Comparison of ENCODE assay signal across 36 cellular contexts in genomic region chr9:136723989-136724388, GRCh38. TPM values are rescaled to one million over a fixed set of nuclear protein-coding genes. Genes with fewer than 3 reads are reported as not detected.
DNase-seq lines count a peak whose midpoint lies in the region; ATAC-seq, FAIRE-seq and TF ChIP-seq lines count a peak whose summit lies in the region.
"Had no signal": no experiment of that assay in that cellular context is flagged by ENCODE, and none has a peak within 500 bp of the region (broad histone marks: within the 10 kb centered on the region; RNA-seq: fewer than 3 reads in every experiment).

No MANE protein-coding gene starts in this region.

- TF ChIP-seq CTCF in astrocyte (IDR thresholded peaks at IDR 0.05; ENCODE audit: insufficient read depth, low read depth, low read length) (no peak), type B pancreatic cell (conservative IDR thresholded peaks at IDR 0.05) (no peak)

- CTCF ChIA-PET in naive thymus-derived CD4-positive, alpha-beta T cell (lab: Charles Lee) = no interaction called here

- H3K4me3 ChIP-seq in astrocyte (ENCODE audit: insufficient read depth, low read depth, low read length) = no peak overlapping the region
- H3K4me3 ChIP-seq in naive thymus-derived CD4-positive, alpha-beta T cell (ENCODE audit: low read length) = no peak overlapping the region
- H3K4me3 ChIP-seq: breast epithelium, heart left ventricle, right atrium auricular region, SJSA1, spleen, suprapubic skin had no signal

- POLR2A ChIA-PET in naive thymus-derived CD4-positive, alpha-beta T cell (lab: Charles Lee) = no interaction called here

- H3K36me3 Mint-ChIP-seq in stimulated activated naive CD8-positive, alpha-beta T cell treated with anti-CD3 and anti-CD28 coated beads, Interleukin-15, Interleukin-2, amounts not matched to agents 100 ng/mL and 50 ng/mL, for 24 hours (ENCODE audit: low read depth) = peaks cover 43% of the 10 kb centered on the region
- H3K36me3 Mint-ChIP-seq in astrocyte (ENCODE audit: low read depth, unreplicated experiment) (peaks cover 8% of the 10 kb centered on the region), type B pancreatic cell (peaks cover 27% of the 10 kb centered on the region)
- peaks cover 0 to 19% (median 13%) of the 10 kb centered on the region in 5 donors for H3K36me3 Mint-ChIP-seq in naive thymus-derived CD4-positive, alpha-beta T cell

- DNase-seq in stimulated activated naive CD8-positive, alpha-beta T cell treated with anti-CD3 and anti-CD28 coated beads, Interleukin-15, Interleukin-2, amounts not matched to agents 100 U/mL and 50 U/mL, for 24 hours = no peak
- DNase-seq in astrocyte (ENCODE audit: low read depth) = no peak
- no peak for DNase-seq in type B pancreatic cell (ENCODE audit: extremely low spot score, unreplicated experiment)
- no peak for DNase-seq in DMS153 treated with DMSO at 0.1 percent for 48 hours (lab: John Stamatoyannopoulos, UW; ENCODE audit: unreplicated experiment)
- no peak for DNase-seq in HuH-7.5 (ENCODE audit: low spot score)
- no peak for DNase-seq in naive thymus-derived CD4-positive, alpha-beta T cell
- DNase-seq: activated CD8-positive, alpha-beta T cell treated with anti-CD3 and anti-CD28 coated beads for 36 hours; amygdala; effector CD8-positive, alpha-beta T cell; heart left ventricle; kidney; NCI-H1417 treated with DMSO at 0.1 percent for 48 hours; NCI-H345; NCI-H748 treated with DMSO at 0.1 percent for 48 hours; nephron progenitor cell; spleen; stimulated activated CD4-positive, alpha-beta T cell treated with anti-CD3 and anti-CD28 coated beads, Interleukin-4, amount 100 ng/mL, for 1 hour; T-cell had no signal

- intact Hi-C loops in naive thymus-derived CD4-positive, alpha-beta T cell (cut with micrococcal nuclease) = no loop called here

- no peaks in the 10 kb centered on the region for H3K27me3 Mint-ChIP-seq in stimulated activated naive CD8-positive, alpha-beta T cell treated with anti-CD3 and anti-CD28 coated beads, Interleukin-15, Interleukin-2, amounts not matched to agents 100 ng/mL and 50 ng/mL, for 24 hours
- no peaks in the 10 kb centered on the region for H3K27me3 Mint-ChIP-seq in astrocyte (ENCODE audit: low read depth, unreplicated experiment)
- H3K27me3 Mint-ChIP-seq in type B pancreatic cell = peaks cover 5% of the 10 kb centered on the region
- no peaks in the 10 kb centered on the region for H3K27me3 Mint-ChIP-seq in naive thymus-derived CD4-positive, alpha-beta T cell
- H3K27me3 Mint-ChIP-seq: activated CD8-positive, alpha-beta T cell treated with anti-CD3 and anti-CD28 coated beads for 36 hours; T-cell had no signal

- peak overlapping the region; percentile 98 for H3K4me3 Mint-ChIP-seq in stimulated activated naive CD8-positive, alpha-beta T cell treated with anti-CD3 and anti-CD28 coated beads, Interleukin-15, Interleukin-2, amounts not matched to agents 100 ng/mL and 50 ng/mL, for 24 hours
- H3K4me3 Mint-ChIP-seq in astrocyte (ENCODE audit: unreplicated experiment) (peak overlapping the region; percentile 67), type B pancreatic cell (no peak overlapping the region)
- peak overlapping the region in 1 of 10 donors; percentile 16 for H3K4me3 Mint-ChIP-seq in naive thymus-derived CD4-positive, alpha-beta T cell
- H3K4me3 Mint-ChIP-seq: activated CD8-positive, alpha-beta T cell treated with anti-CD3 and anti-CD28 coated beads for 36 hours had no signal

- H3K36me3 ChIP-seq in astrocyte (ENCODE audit: insufficient read depth, low read length) = peaks cover 22% of the 10 kb centered on the region
- peaks cover 9 to 57% (median 13%) of the 10 kb centered on the region in 3 experiments for H3K36me3 ChIP-seq in naive thymus-derived CD4-positive, alpha-beta T cell (ENCODE audit: control insufficient read depth in 2 of 3, insufficient read depth in 3 of 3, low read length in 3 of 3)

- peak overlapping the region; percentile 16 for H3K4me2 ChIP-seq in astrocyte (ENCODE audit: low read length)

- no peak for FAIRE-seq in astrocyte (lab: Jason Lieb, UNC)
- FAIRE-seq: colon, D721Med, H1, kidney had no signal

- peak overlapping the region; percentile 81 for H3K27ac Mint-ChIP-seq in stimulated activated naive CD8-positive, alpha-beta T cell treated with anti-CD3 and anti-CD28 coated beads, Interleukin-15, Interleukin-2, amounts not matched to agents 100 ng/mL and 50 ng/mL, for 24 hours
- H3K27ac Mint-ChIP-seq in astrocyte (ENCODE audit: unreplicated experiment) = no peak overlapping the region
- H3K27ac Mint-ChIP-seq in type B pancreatic cell = peak overlapping the region; percentile 53
- peak overlapping the region in 1 of 9 donors; percentile 18 for H3K27ac Mint-ChIP-seq in naive thymus-derived CD4-positive, alpha-beta T cell
- H3K27ac Mint-ChIP-seq: nephron progenitor cell had no signal

- no peak overlapping the region for H3K9ac ChIP-seq in astrocyte (ENCODE audit: low read length)
- H3K9ac ChIP-seq: parathyroid adenoma had no signal

- no peaks in the 10 kb centered on the region for H3K9me3 ChIP-seq in astrocyte (ENCODE audit: insufficient read depth, low read depth, low read length)
- H3K9me3 ChIP-seq in naive thymus-derived CD4-positive, alpha-beta T cell (ENCODE audit: control insufficient read depth in 2 of 3, low read length in 3 of 3) = no peaks in the 10 kb centered on the region
- H3K9me3 ChIP-seq: breast epithelium, heart left ventricle, right atrium auricular region, SJSA1, spleen, suprapubic skin had no signal

- H3K27ac ChIP-seq in astrocyte (ENCODE audit: low read depth, low read length) = no peak overlapping the region
- no peak overlapping the region for H3K27ac ChIP-seq in naive thymus-derived CD4-positive, alpha-beta T cell (ENCODE audit: low read depth, low read length)
- H3K27ac ChIP-seq: breast epithelium, C4-2B, heart left ventricle, parathyroid adenoma, SJSA1, spleen, suprapubic skin had no signal

- no peaks in the 10 kb centered on the region for H3K9me3 Mint-ChIP-seq in stimulated activated naive CD8-positive, alpha-beta T cell treated with anti-CD3 and anti-CD28 coated beads, Interleukin-15, Interleukin-2, amounts not matched to agents 100 ng/mL and 50 ng/mL, for 24 hours
- H3K9me3 Mint-ChIP-seq in astrocyte (ENCODE audit: unreplicated experiment) = no peaks in the 10 kb centered on the region
- H3K9me3 Mint-ChIP-seq in type B pancreatic cell = no peaks in the 10 kb centered on the region
- H3K9me3 Mint-ChIP-seq in naive thymus-derived CD4-positive, alpha-beta T cell = peaks cover 0 to 6% (median 0%) of the 10 kb centered on the region in 11 donors
- H3K9me3 Mint-ChIP-seq: activated CD8-positive, alpha-beta T cell treated with anti-CD3 and anti-CD28 coated beads for 36 hours; nephron progenitor cell; T-cell had no signal

- H3K4me1 Mint-ChIP-seq in stimulated activated naive CD8-positive, alpha-beta T cell treated with anti-CD3 and anti-CD28 coated beads, Interleukin-15, Interleukin-2, amounts not matched to agents 100 ng/mL and 50 ng/mL, for 24 hours (ENCODE audit: low read depth) = peaks cover 33% of the 10 kb centered on the region
- H3K4me1 Mint-ChIP-seq in astrocyte (ENCODE audit: low read depth, unreplicated experiment) (peaks cover 15% of the 10 kb centered on the region), type B pancreatic cell (ENCODE audit: unreplicated experiment) (peaks cover 20% of the 10 kb centered on the region)
- H3K4me1 Mint-ChIP-seq in naive thymus-derived CD4-positive, alpha-beta T cell = peaks cover 14 to 35% (median 27%) of the 10 kb centered on the region in 7 donors

- H3K4me1 ChIP-seq in astrocyte (ENCODE audit: insufficient read depth, low read length) = peaks cover 41% of the 10 kb centered on the region
- H3K4me1 ChIP-seq in naive thymus-derived CD4-positive, alpha-beta T cell (ENCODE audit: control insufficient read depth in 2 of 2, insufficient read depth in 2 of 2, low read length in 2 of 2) = peaks cover 16 to 17% of the 10 kb centered on the region in 2 donors

- H3K27me3 ChIP-seq in astrocyte (ENCODE audit: insufficient read depth, low read length) = no peaks in the 10 kb centered on the region
- H3K27me3 ChIP-seq in naive thymus-derived CD4-positive, alpha-beta T cell (ENCODE audit: control insufficient read depth in 2 of 2, insufficient read depth in 2 of 2, low read length in 2 of 2) = no peaks in the 10 kb centered on the region
- H3K27me3 ChIP-seq: breast epithelium, heart left ventricle, right atrium auricular region, suprapubic skin had no signal

- no peak for ATAC-seq in stimulated activated naive CD8-positive, alpha-beta T cell treated with anti-CD3 and anti-CD28 coated beads, Interleukin-15, Interleukin-2, amounts not matched to agents 100 U/mL and 50 U/mL, for 24 hours
- no peak for ATAC-seq in naive thymus-derived CD4-positive, alpha-beta T cell
- ATAC-seq: activated CD4-positive, CD25-positive, alpha-beta regulatory T cell treated with anti-CD3 and anti-CD28 coated beads, Interleukin-2, amount 50 U/mL, for 24 hours; activated CD8-positive, alpha-beta T cell treated with anti-CD3 and anti-CD28 coated beads for 36 hours; heart left ventricle; T-cell had no signal

- peaks cover 54% of the 10 kb centered on the region for H3K79me2 ChIP-seq in astrocyte (ENCODE audit: insufficient read depth, low read length)

- H4K20me1 ChIP-seq in astrocyte (ENCODE audit: insufficient read depth, low read length) = peaks cover 71% of the 10 kb centered on the region

- no peak overlapping the region for H2AFZ ChIP-seq in astrocyte (ENCODE audit: low read depth, low read length)
- H2AFZ ChIP-seq: parathyroid adenoma had no signal

RNA-seq across cellular contexts. Expression of gene DIPK1B, which starts 11.6 kb away (rescaled TPM):
- polyA plus RNA-seq in PFSK-1 (2012; ENCODE audit: insufficient read length, low read depth) = 57.7 TPM
- total RNA-seq in astrocyte (22.4 and 23.2 TPM in 2 replicates), type B pancreatic cell (ENCODE audit: low replicate concordance) (40.8 and 48.7 TPM in 2 replicates)
- total RNA-seq in naive thymus-derived CD4-positive, alpha-beta T cell = 1 to 10 TPM in 1 of 5 experiments, under 1 TPM in 2, not detected in 2; 0.46 to 1.6 (median 0.56) TPM
- polyA plus RNA-seq in naive thymus-derived CD4-positive, alpha-beta T cell = under 1 TPM; 0.11 to 0.31 TPM
- total RNA-seq: SJSA1 had no signal

RNA-seq across cellular contexts. Expression of gene LCN10, which starts 18.8 kb away (rescaled TPM):
- not detected for polyA plus RNA-seq in PFSK-1 (2012; ENCODE audit: insufficient read length, low read depth)
- total RNA-seq in astrocyte (not detected in 2 replicates), type B pancreatic cell (ENCODE audit: low replicate concordance) (not detected in 2 replicates)
- total RNA-seq in naive thymus-derived CD4-positive, alpha-beta T cell = 1 to 10 TPM in 3 of 5 experiments, under 1 TPM in 1, not detected in 1; 0.34 to 3.2 (median 1.2) TPM
- polyA plus RNA-seq in naive thymus-derived CD4-positive, alpha-beta T cell = 1 to 10 TPM in 1 of 2 donors, under 1 TPM in 1; 0.45 to 1.1 TPM
- total RNA-seq: mononuclear cell, SJSA1 had no signal
- polyA plus RNA-seq: AG04450 had no signal

RNA-seq across cellular contexts. Expression of gene LCN6, which starts 24.3 kb away (rescaled TPM):
- polyA plus RNA-seq in PFSK-1 (2012; ENCODE audit: insufficient read length, low read depth) = 1.4 TPM
- total RNA-seq in astrocyte = not detected in 2 replicates
- total RNA-seq in type B pancreatic cell (ENCODE audit: low replicate concordance) = not detected in 2 replicates
- not detected for total RNA-seq in naive thymus-derived CD4-positive, alpha-beta T cell
- polyA plus RNA-seq in naive thymus-derived CD4-positive, alpha-beta T cell = not detected
- total RNA-seq: activated CD8-positive, alpha-beta T cell treated with anti-CD3 and anti-CD28 coated beads for 36 hours; fibroblast of villous mesenchyme; H1; liver; mononuclear cell; SJSA1; T-cell had no signal
- polyA plus RNA-seq: AG04450, H1 had no signal

RNA-seq across cellular contexts. Expression of gene LCN8, which starts 34.1 kb away (rescaled TPM):
- not detected for polyA plus RNA-seq in PFSK-1 (2012; ENCODE audit: insufficient read length, low read depth)
- total RNA-seq in astrocyte = not detected in 2 replicates
- not detected in 2 replicates for total RNA-seq in type B pancreatic cell (ENCODE audit: low replicate concordance)
- under 1 TPM in 1 of 5 experiments, not detected in 4; 0.83 TPM for total RNA-seq in naive thymus-derived CD4-positive, alpha-beta T cell
- not detected for polyA plus RNA-seq in naive thymus-derived CD4-positive, alpha-beta T cell
- total RNA-seq: activated CD8-positive, alpha-beta T cell treated with anti-CD3 and anti-CD28 coated beads for 36 hours; breast epithelium; fibroblast of villous mesenchyme; H1; heart left ventricle; kidney; liver; mononuclear cell; right atrium auricular region; SJSA1; suprapubic skin; ureter had no signal
- polyA plus RNA-seq: AG04450, esophagus, heart left ventricle, liver had no signal

RNA-seq across cellular contexts. Expression of gene AGPAT2, which starts 36.7 kb away (rescaled TPM):
- polyA plus RNA-seq in PFSK-1 (2012; ENCODE audit: insufficient read length, low read depth) = 118 TPM
- total RNA-seq in astrocyte = 30.8 and 38.0 TPM in 2 replicates
- total RNA-seq in type B pancreatic cell (ENCODE audit: low replicate concordance) = 47.8 and 75.3 TPM in 2 replicates
- 10 to 100 TPM in 2 of 5 experiments, 1 to 10 TPM in 3; 2.3 to 20.6 (median 8.5) TPM for total RNA-seq in naive thymus-derived CD4-positive, alpha-beta T cell
- polyA plus RNA-seq in naive thymus-derived CD4-positive, alpha-beta T cell = 10 to 100 TPM; 12.0 to 13.1 TPM
